8 cellular contexts compared by ENCODE assay signal in the genomic region with DNA sequence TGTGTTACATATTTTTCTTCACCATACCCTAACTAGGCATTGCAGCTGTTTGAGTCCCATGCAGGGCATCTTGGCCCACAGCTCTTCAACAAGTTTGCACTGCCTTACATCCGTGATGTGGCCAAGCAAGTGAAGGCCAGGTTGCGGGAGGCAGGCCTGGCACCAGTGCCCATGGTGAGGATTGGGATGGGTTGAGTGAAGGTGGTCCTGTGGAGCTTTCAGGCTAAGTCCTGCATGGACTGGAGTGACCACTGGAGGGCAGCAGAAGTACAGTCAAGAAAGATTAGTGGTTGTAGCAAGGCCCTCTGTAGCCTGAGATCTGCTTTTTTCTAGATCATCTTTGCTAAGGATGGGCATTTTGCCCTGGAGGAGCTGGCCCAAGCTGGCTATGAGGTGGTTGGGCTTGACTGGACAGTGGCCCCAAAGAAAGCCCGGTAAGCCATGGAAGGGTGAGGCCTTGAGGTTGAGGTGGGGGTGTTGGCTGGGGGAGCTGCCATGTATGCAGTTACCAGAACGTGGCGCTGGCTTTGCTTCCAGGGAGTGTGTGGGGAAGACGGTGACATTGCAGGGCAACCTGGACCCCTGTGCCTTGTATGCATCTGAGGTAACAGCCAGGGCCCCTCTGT. TPM values are rescaled to one million over a fixed set of nuclear protein-coding genes. Genes with fewer than 3 reads are reported as not detected.
DNase-seq lines count a peak whose midpoint lies in the region; ATAC-seq and TF ChIP-seq lines count a peak whose summit lies in the region.

No MANE protein-coding gene starts in this region.

- H3K9me3 ChIP-seq in heart right ventricle (no peaks in the 10 kb centered on the region), aorta (ENCODE audit: control insufficient read depth, low read length) (no peaks in the 10 kb centered on the region)

- DNase-seq in GF-D8 (lab: John Stamatoyannopoulos, UW) = peak; percentile 51
- DNase-seq in NCI-H128 (lab: John Stamatoyannopoulos, UW; ENCODE audit: unreplicated experiment) = peak; percentile 61
- DNase-seq in SW 1271 (lab: John Stamatoyannopoulos, UW) = peak; percentile 21 to 59
- peak; percentile 76 for DNase-seq in activated naive CD8-positive, alpha-beta T cell treated with anti-CD3 and anti-CD28 coated beads, Interleukin-2, amount 10 ng/mL, durations not matched to agents 7 days and 5 days
- peak; percentile 64 to 82 for DNase-seq in heart right ventricle
- DNase-seq in aorta = peak; percentile 85 to 88

- TF ChIP-seq CTCF in heart right ventricle (IDR thresholded peaks at IDR 0.05) = peak; percentile 76 to 92 (median 88)

- no peaks in the 10 kb centered on the region for H3K9me3 Mint-ChIP-seq in activated naive CD8-positive, alpha-beta T cell treated with anti-CD3 and anti-CD28 coated beads, Interleukin-2, amount 10 ng/mL, durations not matched to agents 7 days and 5 days

- H3K9ac ChIP-seq in rectal smooth muscle tissue (ENCODE audit: low read length) = no peak overlapping the region

- no peaks in the 10 kb centered on the region for H3K27me3 Mint-ChIP-seq in activated naive CD8-positive, alpha-beta T cell treated with anti-CD3 and anti-CD28 coated beads, Interleukin-2, amount 10 ng/mL, durations not matched to agents 7 days and 5 days

- H3K4me3 ChIP-seq in heart right ventricle (no peak overlapping the region), rectal smooth muscle tissue (ENCODE audit: low read length) (peak overlapping the region; percentile 30), aorta (ENCODE audit: low read length in 2 of 2) (no peak overlapping the region)

- intact Hi-C loops in heart right ventricle (cut with DNase I) (loop anchor here (1.0 to 10.0 kb wide), 19 partner anchors 177 to 568 kb away; partner anchors contain the start of genes TESK2 (in 9 of the 10), NASP (in 1 of the 10) and RPS8 (in 1 of the 10)), aorta (cut with DNase I) (loop anchor here (1.0 to 10.0 kb wide), 6 partner anchors 177 to 480 kb away; partner anchors contain the start of genes RNU5D-1 (in 1 of the 2) and TESK2 (in 1 of the 2))

- H3K36me3 ChIP-seq in heart right ventricle (peaks cover 0 to 30% (median 12%) of the 10 kb centered on the region in 9 donors), rectal smooth muscle tissue (ENCODE audit: control insufficient read depth, insufficient read depth, low read length) (peaks cover 11% of the 10 kb centered on the region), aorta (ENCODE audit: control insufficient read depth in 1 of 2, insufficient read depth in 2 of 2, low read length in 1 of 2) (no peaks in the 10 kb centered on the region)

- POLR2A ChIA-PET in activated naive CD8-positive, alpha-beta T cell treated with anti-CD3 and anti-CD28 coated beads, Interleukin-2, amount 10 ng/mL, durations not matched to agents 7 days and 5 days (lab: Charles Lee) = interaction anchor here (0.5 to 6.2 kb wide), 10 partner anchors 30 to 479 kb away, joined by 3 to 84 read pairs (median 5); partner anchors contain the start of genes MUTYH, PLK3 and TOE1

- H3K27me3 ChIP-seq in heart right ventricle (no peaks in the 10 kb centered on the region), rectal smooth muscle tissue (ENCODE audit: control insufficient read depth, insufficient read depth, low read length) (no peaks in the 10 kb centered on the region), aorta (ENCODE audit: control insufficient read depth in 1 of 2, insufficient read depth in 2 of 2, low read length in 1 of 2) (no peaks in the 10 kb centered on the region)

- ATAC-seq in activated naive CD8-positive, alpha-beta T cell treated with anti-CD3 and anti-CD28 coated beads, Interleukin-2, amount 10 ng/mL, durations not matched to agents 7 days and 5 days (ENCODE audit: low read depth) = peak; percentile 10
- peak in 2 of 8 donors; percentile 19 to 23 for ATAC-seq in heart right ventricle
- peak; percentile 73 for ATAC-seq in aorta (ENCODE audit: low FRiP score)
- ATAC-seq in HG03378 (IDR thresholded peaks at IDR 0.05; ENCODE audit: unreplicated experiment) = no peak

- H3K36me3 Mint-ChIP-seq in activated naive CD8-positive, alpha-beta T cell treated with anti-CD3 and anti-CD28 coated beads, Interleukin-2, amount 10 ng/mL, durations not matched to agents 7 days and 5 days = peaks cover 3% of the 10 kb centered on the region

- H3K4me1 ChIP-seq in heart right ventricle (peaks cover 15 to 47% (median 33%) of the 10 kb centered on the region in 9 donors), rectal smooth muscle tissue (ENCODE audit: control insufficient read depth, insufficient read depth, low read length) (peaks cover 26% of the 10 kb centered on the region), aorta (ENCODE audit: control insufficient read depth in 1 of 2, insufficient read depth in 2 of 2, low read length in 2 of 2) (no peaks in the 10 kb centered on the region)

- 32 to 35% methylated on average over 6 of the region's 6 CpGs for WGBS in heart right ventricle, 2 donors
- 19 to 23% methylated on average over 6 of the region's 6 CpGs for WGBS in aorta, 2 donors

- peaks cover 33% of the 10 kb centered on the region for H3K4me1 Mint-ChIP-seq in activated naive CD8-positive, alpha-beta T cell treated with anti-CD3 and anti-CD28 coated beads, Interleukin-2, amount 10 ng/mL, durations not matched to agents 7 days and 5 days

- H3K27ac ChIP-seq in heart right ventricle = peak overlapping the region in 1 of 10 donors; percentile 9
- peak overlapping the region; percentile 58 for H3K27ac ChIP-seq in rectal smooth muscle tissue (ENCODE audit: low read depth, low read length)
- H3K27ac ChIP-seq in aorta (ENCODE audit: low read depth in 1 of 2, low read length in 2 of 2) = no peak overlapping the region

- peak overlapping the region; percentile 60 for H3K27ac Mint-ChIP-seq in activated naive CD8-positive, alpha-beta T cell treated with anti-CD3 and anti-CD28 coated beads, Interleukin-2, amount 10 ng/mL, durations not matched to agents 7 days and 5 days

- H3K4me3 Mint-ChIP-seq in activated naive CD8-positive, alpha-beta T cell treated with anti-CD3 and anti-CD28 coated beads, Interleukin-2, amount 10 ng/mL, durations not matched to agents 7 days and 5 days = peak overlapping the region; percentile 37

RNA-seq across cellular contexts. Expression of gene UROD, which starts 2.5 kb away (rescaled TPM):
- 10 to 100 TPM; 71.7 to 79.2 TPM for total RNA-seq in activated naive CD8-positive, alpha-beta T cell treated with anti-CD3 and anti-CD28 coated beads, Interleukin-2, amount 10 ng/mL, durations not matched to agents 7 days and 5 days
- total RNA-seq in heart right ventricle = 10 to 100 TPM; 68.1 to 94.0 (median 83.1) TPM
- polyA plus RNA-seq in heart right ventricle = 100 to 1,000 TPM in 1 of 2 donors, 10 to 100 TPM in 1; 84.7 to 109 TPM
- total RNA-seq in aorta = 10 to 100 TPM; 54.6 to 76.2 TPM
- polyA plus RNA-seq in aorta = 100 to 1,000 TPM in 1 of 2 donors, 10 to 100 TPM in 1; 74.4 to 128 TPM

RNA-seq across cellular contexts. Expression of gene HECTD3, which starts 3.4 kb away (rescaled TPM):
- total RNA-seq in activated naive CD8-positive, alpha-beta T cell treated with anti-CD3 and anti-CD28 coated beads, Interleukin-2, amount 10 ng/mL, durations not matched to agents 7 days and 5 days = 10 to 100 TPM; 44.2 to 44.9 TPM
- total RNA-seq in heart right ventricle = 10 to 100 TPM; 15.2 to 29.4 (median 18.0) TPM
- polyA plus RNA-seq in heart right ventricle = 10 to 100 TPM; 22.5 to 23.6 TPM
- total RNA-seq in aorta = 10 to 100 TPM; 32.0 to 48.7 TPM
- 10 to 100 TPM; 24.2 to 45.2 TPM for polyA plus RNA-seq in aorta

RNA-seq across cellular contexts. Expression of gene EIF2B3, which starts 28.1 kb away (rescaled TPM):
- 10 to 100 TPM; 22.8 to 23.0 TPM for total RNA-seq in activated naive CD8-positive, alpha-beta T cell treated with anti-CD3 and anti-CD28 coated beads, Interleukin-2, amount 10 ng/mL, durations not matched to agents 7 days and 5 days
- total RNA-seq in heart right ventricle (10 to 100 TPM; 33.6 to 50.2 (median 41.4) TPM), aorta (10 to 100 TPM; 17.5 to 24.6 TPM)
- polyA plus RNA-seq in heart right ventricle (10 to 100 TPM; 19.2 to 44.4 TPM), aorta (10 to 100 TPM; 14.7 to 18.8 TPM)
